12 cellular contexts compared by ENCODE assay signal in the genomic region with DNA sequence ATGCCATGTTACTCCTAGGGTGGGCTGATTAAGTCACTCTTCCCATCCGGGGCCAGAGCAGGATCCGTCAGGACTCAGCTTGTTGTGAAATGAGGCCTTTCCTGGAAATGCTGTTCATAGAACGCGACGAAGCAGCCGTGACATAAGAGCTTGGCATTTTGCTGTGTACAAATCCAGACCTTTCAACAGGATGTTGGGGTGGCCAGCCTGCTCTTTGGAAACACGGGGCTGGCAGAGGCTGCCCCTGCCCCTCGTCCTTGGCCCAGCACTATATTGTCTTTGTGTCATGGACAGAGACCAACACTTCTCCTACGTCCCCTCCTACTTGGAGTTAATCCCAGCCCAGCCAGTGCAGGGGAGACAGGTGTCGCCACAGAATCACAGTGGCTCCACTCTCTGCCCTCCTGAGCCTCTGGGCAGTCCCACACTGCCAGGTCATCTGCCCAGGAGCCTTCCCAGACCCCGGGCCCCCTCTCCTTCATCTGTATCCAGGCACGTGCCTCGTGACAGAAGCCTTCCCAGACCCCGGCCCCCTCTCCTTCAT. TPM values are rescaled to one million over a fixed set of nuclear protein-coding genes. Genes with fewer than 3 reads are reported as not detected.
DNase-seq lines count a peak whose midpoint lies in the region; ATAC-seq and TF ChIP-seq lines count a peak whose summit lies in the region.
"Had no signal": no experiment of that assay in that cellular context is flagged by ENCODE, and none has a peak within 500 bp of the region (broad histone marks: within the 10 kb centered on the region; RNA-seq: fewer than 3 reads in every experiment).

No MANE protein-coding gene starts in this region.

- H3F3A ChIP-seq in GM23248 (ENCODE audit: insufficient read depth), result no peaks in the 10 kb centered on the region

- H3K9me3 ChIP-seq in GM23248 (ENCODE audit: low read depth), result no peaks in the 10 kb centered on the region
- H3K9me3 ChIP-seq in tibial nerve, result no peaks in the 10 kb centered on the region

- H3K9ac ChIP-seq in GM23248, result 0 out of 2 replicates have a peak overlapping the region, but pooled peaks have one; percentile 20

- TF ChIP-seq POLR2A in tibial nerve (IDR thresholded peaks at IDR 0.05), result no peak

- 0 out of 2 replicates have a peak overlapping the region, but pooled peaks have one; percentile 21 for H3K27ac ChIP-seq in GM23248
- no peak overlapping the region for H3K27ac ChIP-seq in tibial nerve
- H3K27ac ChIP-seq: VCaP had no signal

- H3K79me2 ChIP-seq in GM23248 (ENCODE audit: insufficient read depth), result no peaks in the 10 kb centered on the region

- peak in 1 of 2 donors; percentile 17 for TF ChIP-seq EP300 in tibial nerve (IDR thresholded peaks at IDR 0.05)

- H3K4me3 ChIP-seq in GM23248 (no peak overlapping the region), tibial nerve (no peak overlapping the region)

- in situ Hi-C loops in GM23248 (cut with MboI), result no loop called here

- H3K36me3 ChIP-seq in GM23248 (ENCODE audit: low read depth), result no peaks in the 10 kb centered on the region
- no peaks in the 10 kb centered on the region for H3K36me3 ChIP-seq in tibial nerve

- no peaks in the 10 kb centered on the region for H3K4me1 ChIP-seq in GM23248 (ENCODE audit: insufficient read depth)
- H3K4me1 ChIP-seq in tibial nerve, result no peaks in the 10 kb centered on the region

- no peak overlapping the region for H3K4me2 ChIP-seq in GM23248 (ENCODE audit: unreplicated experiment)

- intact Hi-C loops in left ventricle myocardium superior (cut with micrococcal nuclease) (no loop called here), sciatic nerve (cut with DNase I) (no loop called here)

- ATAC-seq in left ventricle myocardium superior (peak; percentile 76), sciatic nerve (peak; percentile 53), HG02973 (IDR thresholded peaks at IDR 0.05; ENCODE audit: unreplicated experiment) (no peak)
- ATAC-seq: activated T-cell treated with anti-CD3 and anti-CD28 coated beads, Interleukin-2, amount 50 U/mL, for 72 hours; CD8-positive, alpha-beta T cell had no signal

- H2AFZ ChIP-seq in GM23248, result peak overlapping the region; percentile 51

- H3K27me3 ChIP-seq in GM23248 (replicated peaks; ENCODE audit: insufficient read depth), result no peaks in the 10 kb centered on the region
- H3K27me3 ChIP-seq in tibial nerve, result peaks cover 0 to 16% of the 10 kb centered on the region in 2 donors

- H3K9me2 ChIP-seq in GM23248 (ENCODE audit: insufficient read depth), result no peaks in the 10 kb centered on the region

- no peaks in the 10 kb centered on the region for H4K20me1 ChIP-seq in GM23248 (ENCODE audit: insufficient read depth)

- 48 to 49% methylated on average over 14 of the region's 14 CpGs for WGBS in GM23248 (ENCODE audit: low coverage in 1 of 2, low lambda C conversion rate in 2 of 2, missing lambda C conversion rate in 2 of 2), 2 experiments
- WGBS in tibial nerve, 2 donors, result 62 to 65% methylated on average over 14 of the region's 14 CpGs

- DNase-seq in GM23248 (peak; percentile 92), astrocyte of the hippocampus (ENCODE audit: low read depth, low spot score) (peak; percentile 12), left ventricle myocardium superior (peak; percentile 42), sciatic nerve (ENCODE audit: low spot score) (no peak), GDM1 (lab: John Stamatoyannopoulos, UW) (no peak), NCI-H774 (lab: John Stamatoyannopoulos, UW) (no peak), tibial nerve (ENCODE audit: low spot score in 2 of 2) (no peak)
- DNase-seq: activated T-cell treated with anti-CD3 and anti-CD28 coated beads, Interleukin-2, amount 50 U/mL, for 72 hours; CD8-positive, alpha-beta T cell; NCI-H2029 had no signal

- no peak for TF ChIP-seq CTCF in tibial nerve (IDR thresholded peaks at IDR 0.05)

RNA-seq across cellular contexts. Expression of gene EIF5, which starts 18.6 kb away (rescaled TPM):
- total RNA-seq in GM23248 (2014; rRNA removed; shearing (Covaris generic)), result 133 and 156 TPM in 2 replicates
- polyA plus RNA-seq in GM23248 (2016; fragmentation: Nextera tagmentation; extraction: Ambion mirVana), result 502 and 518 TPM in 2 replicates
- total RNA-seq in left ventricle myocardium superior (240 TPM), sciatic nerve (186 TPM), tibial nerve (100 to 1,000 TPM; 128 to 226 (median 160) TPM)

Comparison
In these comparisons a context has a peak if more than half of its experiments do, and no peak if none do; other contexts are left out.
1. DNase-seq: peak in GM23248 (single experiment), astrocyte of the hippocampus (single experiment) and left ventricle myocardium superior (single experiment); none in sciatic nerve (single experiment), GDM1 (single experiment), NCI-H774 (single experiment) and tibial nerve (0 of 2).